Comparison of ENCODE assay signal across 14 cellular contexts in genomic region chr13:28199089-28199488, GRCh38.
"Had no signal": no experiment of that assay in that cellular context is flagged by ENCODE, and none has a peak within 500 bp of the region (broad histone marks: within the 10 kb centered on the region; RNA-seq: fewer than 3 reads in every experiment).

No MANE protein-coding gene starts in this region.

- H3K4me1 Mint-ChIP-seq: nephron progenitor cell had no signal

- ATAC-seq: activated naive CD8-positive, alpha-beta T cell treated with anti-CD3 and anti-CD28 coated beads, Interleukin-2, amount 50 U/mL, for 24 hours; sciatic nerve had no signal

- H3K9me3 Mint-ChIP-seq: activated CD4-positive, alpha-beta T cell treated with anti-CD3 and anti-CD28 coated beads, Interleukin-2, amount 10 ng/mL, durations not matched to agents 7 days and 5 days; activated naive CD8-positive, alpha-beta T cell treated with anti-CD3 and anti-CD28 coated beads, Interleukin-2, amount 50 U/mL, for 24 hours; nephron progenitor cell; stimulated activated naive CD8-positive, alpha-beta T cell treated with anti-CD3 and anti-CD28 coated beads, Interleukin-15, Interleukin-2, amounts not matched to agents 100 ng/mL and 50 ng/mL, for 24 hours had no signal

- H3K27me3 Mint-ChIP-seq: activated CD4-positive, alpha-beta T cell treated with anti-CD3 and anti-CD28 coated beads, Interleukin-2, amount 10 ng/mL, durations not matched to agents 7 days and 5 days; activated naive CD8-positive, alpha-beta T cell treated with anti-CD3 and anti-CD28 coated beads, Interleukin-2, amount 50 U/mL, for 24 hours; stimulated activated naive CD8-positive, alpha-beta T cell treated with anti-CD3 and anti-CD28 coated beads, Interleukin-15, Interleukin-2, amounts not matched to agents 100 ng/mL and 50 ng/mL, for 24 hours had no signal

- H3K4me3 ChIP-seq: ascending aorta, cardiac muscle cell, dorsolateral prefrontal cortex, esophagus muscularis mucosa, spleen, suprapubic skin, upper lobe of left lung had no signal

- H3K27ac Mint-ChIP-seq: activated CD4-positive, alpha-beta T cell treated with anti-CD3 and anti-CD28 coated beads, Interleukin-2, amount 10 ng/mL, durations not matched to agents 7 days and 5 days; activated naive CD8-positive, alpha-beta T cell treated with anti-CD3 and anti-CD28 coated beads, Interleukin-2, amount 50 U/mL, for 24 hours; nephron progenitor cell; stimulated activated naive CD8-positive, alpha-beta T cell treated with anti-CD3 and anti-CD28 coated beads, Interleukin-15, Interleukin-2, amounts not matched to agents 100 ng/mL and 50 ng/mL, for 24 hours had no signal

- H3K4me3 Mint-ChIP-seq: activated CD4-positive, alpha-beta T cell treated with anti-CD3 and anti-CD28 coated beads, Interleukin-2, amount 10 ng/mL, durations not matched to agents 7 days and 5 days; activated naive CD8-positive, alpha-beta T cell treated with anti-CD3 and anti-CD28 coated beads, Interleukin-2, amount 50 U/mL, for 24 hours; nephron progenitor cell; stimulated activated naive CD8-positive, alpha-beta T cell treated with anti-CD3 and anti-CD28 coated beads, Interleukin-15, Interleukin-2, amounts not matched to agents 100 ng/mL and 50 ng/mL, for 24 hours had no signal

- DNase-seq: activated CD4-positive, alpha-beta T cell treated with anti-CD3 and anti-CD28 coated beads, Interleukin-2, amount 10 ng/mL, durations not matched to agents 7 days and 5 days; activated naive CD4-positive, alpha-beta T cell; activated naive CD8-positive, alpha-beta T cell treated with anti-CD3 and anti-CD28 coated beads, Interleukin-2, amount 50 U/mL, for 24 hours; dorsolateral prefrontal cortex; hippocampal formation; nephron progenitor cell; spleen; upper lobe of left lung had no signal
